ENCODE assay signal across 1 cellular context in genomic region chr17:673200-673681, GRCh38.
TF ChIP-seq lines count a peak whose summit lies in the region.

No MANE protein-coding gene starts in this region.

TF ChIP-seq in IMR-90, 13 proteins besides CTCF, POLR2A, EP300 and RAD21:
- TF ChIP-seq CEBPB (IDR thresholded peaks at IDR 0.05; ENCODE audit: low read depth, low read length) (no peak), ELK1 (IDR thresholded peaks at IDR 0.05; ENCODE audit: borderline replicate concordance, low read depth, low read length) (no peak), MAZ (IDR thresholded peaks at IDR 0.05; ENCODE audit: borderline replicate concordance, low read depth, low read length) (no peak), RCOR1 (IDR thresholded peaks at IDR 0.05; ENCODE audit: insufficient replicate concordance, low read length) (no peak), BHLHE40 (IDR thresholded peaks at IDR 0.05; ENCODE audit: low read depth, low read length) (no peak), MAFK (IDR thresholded peaks at IDR 0.05; ENCODE audit: low read depth, low read length) (no peak), SMC3 (IDR thresholded peaks at IDR 0.05; ENCODE audit: low read depth, low read length) (no peak), FOS (IDR thresholded peaks at IDR 0.05; ENCODE audit: low read depth, low read length) (no peak), MXI1 (IDR thresholded peaks at IDR 0.05; ENCODE audit: borderline replicate concordance, low read depth, low read length) (no peak), CHD1 (IDR thresholded peaks at IDR 0.05; ENCODE audit: low read depth, low read length) (no peak), NFE2L2 (IDR thresholded peaks at IDR 0.05; ENCODE audit: low read depth, low read length) (no peak), RFX5 (IDR thresholded peaks at IDR 0.05; ENCODE audit: low read depth, low read length) (no peak), USF2 (IDR thresholded peaks at IDR 0.05; ENCODE audit: low read depth, low read length) (no peak)
TF ChIP-seq in IMR-90: peak in this region for 0.
